In genomic region chr6:15501806-15502450, GRCh38 we compare ENCODE assay signal across 9 cellular contexts.
A peak's percentile ranks its signal among the peaks of the same experiment; 100 is the strongest.
DNase-seq lines count a peak whose midpoint lies in the region; ATAC-seq and TF ChIP-seq lines count a peak whose summit lies in the region.
"Had no signal": no experiment of that assay in that cellular context is flagged by ENCODE, and none has a peak within 500 bp of the region (broad histone marks: within the 10 kb centered on the region; RNA-seq: fewer than 3 reads in every experiment).

No MANE protein-coding gene starts in this region.

- H3K4me3 ChIP-seq in choroid plexus epithelial cell (ENCODE audit: low read depth, low read length) (no peak overlapping the region), left lung (no peak overlapping the region), thyroid gland (replicated peaks in 1 of 3) (no peak overlapping the region)

- intact Hi-C loops in left lung (cut with DNase I): no loop called here
- intact Hi-C loops in thyroid gland (cut with DNase I): no loop called here

- H3K9me3 ChIP-seq in left lung: no peaks in the 10 kb centered on the region
- H3K9me3 ChIP-seq in thyroid gland: no peaks in the 10 kb centered on the region

- no peak for TF ChIP-seq CTCF in choroid plexus epithelial cell (conservative IDR thresholded peaks at IDR 0.05; ENCODE audit: low read depth, low read length)
- TF ChIP-seq CTCF in left lung (IDR thresholded peaks at IDR 0.05): no peak
- peak in 1 of 6 experiments; percentile 25 for TF ChIP-seq CTCF in thyroid gland (IDR thresholded peaks at IDR 0.05)

- H3K27ac ChIP-seq in left lung (no peak overlapping the region), thyroid gland (peak overlapping the region; percentile 50 to 59 (median 57))

- TF ChIP-seq POLR2A in thyroid gland (IDR thresholded peaks at IDR 0.05): no peak

- H3K36me3 ChIP-seq in left lung: peaks cover 0 to 79% of the 10 kb centered on the region in 2 donors
- no peaks in the 10 kb centered on the region for H3K36me3 ChIP-seq in thyroid gland

- 35 to 44% methylated on average over 16 to 20 of the region's 21 CpGs for WGBS in thyroid gland, 2 donors

- ATAC-seq in left lung (no peak), GM18870 (IDR thresholded peaks at IDR 0.05; ENCODE audit: unreplicated experiment) (no peak), HG03159 (IDR thresholded peaks at IDR 0.05; ENCODE audit: unreplicated experiment) (no peak), GM19455 (IDR thresholded peaks at IDR 0.05; ENCODE audit: unreplicated experiment) (no peak)

- H3K27me3 ChIP-seq in left lung (no peaks in the 10 kb centered on the region), thyroid gland (no peaks in the 10 kb centered on the region)

- H3K4me1 ChIP-seq in left lung: peaks cover 16 to 31% of the 10 kb centered on the region in 2 donors
- peaks cover 33 to 42% of the 10 kb centered on the region in 2 donors for H3K4me1 ChIP-seq in thyroid gland

- peak; percentile 7 for DNase-seq in activated CD8-positive, alpha-beta memory T cell treated with anti-CD3 and anti-CD28 coated beads, Interleukin-2, amount 50 U/mL, for 4 hours
- no peak for DNase-seq in activated CD8-positive, alpha-beta memory T cell treated with anti-CD3 and anti-CD28 coated beads for 24 hours
- DNase-seq in choroid plexus epithelial cell (ENCODE audit: low read depth) (peak; percentile 76), left lung (peak; percentile 34 to 68), thyroid gland (peak; percentile 90 to 92)
- DNase-seq: NCI-H1417 treated with DMSO at 0.1 percent for 48 hours had no signal

Comparison
In these comparisons a context has a peak if more than half of its experiments do, and no peak if none do; other contexts are left out.
1. H3K27ac ChIP-seq: peak in thyroid gland (3 of 3); none in left lung (0 of 2).